In genomic region chr4:95095352-95095974, GRCh38 we compare ENCODE assay signal across 8 cellular contexts.
DNase-seq lines count a peak whose midpoint lies in the region; ATAC-seq and TF ChIP-seq lines count a peak whose summit lies in the region.

No MANE protein-coding gene starts in this region.

- H3K27ac ChIP-seq in OCI-LY1 (ENCODE audit: low read depth, low read length, poor library complexity, severe bottlenecking): no peak overlapping the region
- no peak overlapping the region for H3K27ac ChIP-seq in esophagus squamous epithelium
- H3K27ac ChIP-seq in smooth muscle cell (ENCODE audit: low read depth): no peak overlapping the region

- TF ChIP-seq POLR2A in esophagus squamous epithelium (IDR thresholded peaks at IDR 0.05): no peak

- H4K20me1 ChIP-seq in OCI-LY1 (ENCODE audit: insufficient read depth, low read length) (no peaks in the 10 kb centered on the region), smooth muscle cell (ENCODE audit: low read depth) (no peaks in the 10 kb centered on the region)

- H3K4me1 Mint-ChIP-seq in naive thymus-derived CD8-positive, alpha-beta T cell: peaks cover 0 to 6% (median 3%) of the 10 kb centered on the region in 4 donors

- H3K4me2 ChIP-seq in OCI-LY1 (ENCODE audit: low read length) (no peak overlapping the region), smooth muscle cell (no peak overlapping the region)

- no peaks in the 10 kb centered on the region for H3K9me3 Mint-ChIP-seq in naive thymus-derived CD8-positive, alpha-beta T cell

- H3K9ac ChIP-seq in OCI-LY1 (ENCODE audit: low read length) (no peak overlapping the region), smooth muscle cell (ENCODE audit: low read depth) (no peak overlapping the region)

- no peak for ATAC-seq in naive thymus-derived CD8-positive, alpha-beta T cell

- 33 to 41% methylated on average over 1 of the region's 1 CpG for WGBS in esophagus squamous epithelium, 2 donors
- WGBS in smooth muscle cell (ENCODE audit: low lambda C conversion rate): 60% methylated on average over 1 of the region's 1 CpG

- DNase-seq in NCI-H526 (lab: John Stamatoyannopoulos, UW) (peak; percentile 2 to 49), NCI-H526 treated with DMSO at 0.1 percent for 48 hours (lab: John Stamatoyannopoulos, UW) (no peak), esophagus squamous epithelium (lab: John Stamatoyannopoulos, UW) (no peak), smooth muscle cell (lab: John Stamatoyannopoulos, UW; ENCODE audit: unreplicated experiment) (no peak), DMS79 (lab: John Stamatoyannopoulos, UW) (no peak)
- no peak for DNase-seq in activated CD4-positive, alpha-beta T cell treated with anti-CD3 and anti-CD28 coated beads, Interleukin-2, amount 50 U/mL, for 1 hour
- no peak for DNase-seq in naive thymus-derived CD8-positive, alpha-beta T cell

- no peaks in the 10 kb centered on the region for H3K9me2 ChIP-seq in OCI-LY1 (ENCODE audit: low read depth, low read length)

- H2AFZ ChIP-seq in OCI-LY1 (ENCODE audit: low read length) (no peak overlapping the region), smooth muscle cell (ENCODE audit: low read depth) (no peak overlapping the region)

- no peak overlapping the region for H3K4me3 Mint-ChIP-seq in naive thymus-derived CD8-positive, alpha-beta T cell

- no peak overlapping the region for H3K4me3 ChIP-seq in OCI-LY1 (ENCODE audit: low read depth, low read length, poor library complexity, severe bottlenecking)
- H3K4me3 ChIP-seq in esophagus squamous epithelium: no peak overlapping the region
- H3K4me3 ChIP-seq in smooth muscle cell: no peak overlapping the region

- POLR2A ChIA-PET in naive thymus-derived CD8-positive, alpha-beta T cell (lab: Charles Lee): no interaction called here

- H3K27me3 Mint-ChIP-seq in naive thymus-derived CD8-positive, alpha-beta T cell: peaks cover 0 to 5% (median 0%) of the 10 kb centered on the region in 5 donors

- intact Hi-C loops in esophagus squamous epithelium (cut with DNase I): no loop called here

- no peaks in the 10 kb centered on the region for H3K27me3 ChIP-seq in OCI-LY1 (ENCODE audit: insufficient read depth, low read length)
- no peaks in the 10 kb centered on the region for H3K27me3 ChIP-seq in esophagus squamous epithelium
- H3K27me3 ChIP-seq in smooth muscle cell (ENCODE audit: low read depth): no peaks in the 10 kb centered on the region

- TF ChIP-seq CTCF in OCI-LY1 (IDR thresholded peaks at IDR 0.05; ENCODE audit: low read length): peak; percentile 47
- peak in 4 of 6 experiments; percentile 14 to 56 (median 26) for TF ChIP-seq CTCF in esophagus squamous epithelium (IDR thresholded peaks at IDR 0.05)
- peak; percentile 63 for TF ChIP-seq CTCF in smooth muscle cell (IDR thresholded peaks at IDR 0.05; ENCODE audit: borderline replicate concordance, insufficient read depth, poor library complexity, severe bottlenecking)

- H3K36me3 Mint-ChIP-seq in naive thymus-derived CD8-positive, alpha-beta T cell: no peaks in the 10 kb centered on the region

- H3K4me1 ChIP-seq in OCI-LY1 (ENCODE audit: insufficient read depth, low read length, severe bottlenecking): no peaks in the 10 kb centered on the region
- no peaks in the 10 kb centered on the region for H3K4me1 ChIP-seq in esophagus squamous epithelium
- no peaks in the 10 kb centered on the region for H3K4me1 ChIP-seq in smooth muscle cell (ENCODE audit: low read depth)

- H3F3A ChIP-seq in OCI-LY1 (ENCODE audit: insufficient read depth, low read length): no peaks in the 10 kb centered on the region
- H3F3A ChIP-seq in smooth muscle cell (ENCODE audit: low read depth): no peaks in the 10 kb centered on the region

- H3K9me3 ChIP-seq in OCI-LY1 (ENCODE audit: low read length) (no peaks in the 10 kb centered on the region), esophagus squamous epithelium (no peaks in the 10 kb centered on the region), smooth muscle cell (replicated peaks; ENCODE audit: low read depth) (no peaks in the 10 kb centered on the region)

- no peak overlapping the region for H3K27ac Mint-ChIP-seq in naive thymus-derived CD8-positive, alpha-beta T cell

- H3K36me3 ChIP-seq in OCI-LY1 (ENCODE audit: insufficient read depth, low read length) (no peaks in the 10 kb centered on the region), esophagus squamous epithelium (no peaks in the 10 kb centered on the region), smooth muscle cell (ENCODE audit: low read depth) (no peaks in the 10 kb centered on the region)

- H3K79me2 ChIP-seq in OCI-LY1 (ENCODE audit: insufficient read depth, low read length) (no peaks in the 10 kb centered on the region), smooth muscle cell (ENCODE audit: low read depth) (no peaks in the 10 kb centered on the region)

Comparison
In these comparisons a context has a peak if more than half of its experiments do, and no peak if none do; other contexts are left out.
1. DNase-seq: peak in NCI-H526 (2 of 2); none in NCI-H526 treated with DMSO at 0.1 percent for 48 hours (single experiment), esophagus squamous epithelium (single experiment), smooth muscle cell (single experiment), DMS79 (single experiment), activated CD4-positive, alpha-beta T cell treated with anti-CD3 and anti-CD28 coated beads, Interleukin-2, amount 50 U/mL, for 1 hour (single experiment) and naive thymus-derived CD8-positive, alpha-beta T cell (0 of 10).
2. Peak in every context shown above with its lines, with median percentiles within 50 percentile points of each other: CTCF ChIP-seq.